ENCODE assay signal across 8 cellular contexts in genomic region chr20:59207742-59208357, GRCh38. TPM values are rescaled to one million over a fixed set of nuclear protein-coding genes. Genes with fewer than 3 reads are reported as not detected.
DNase-seq lines count a peak whose midpoint lies in the region; ATAC-seq and TF ChIP-seq lines count a peak whose summit lies in the region.

No MANE protein-coding gene starts in this region.

- H3K4me1 ChIP-seq in ovary (ENCODE audit: insufficient read depth): no peaks in the 10 kb centered on the region

- 60 to 82% (median 70%) methylated on average over 2 of the region's 2 CpGs for WGBS in ovary, 3 donors

- H3K4me3 Mint-ChIP-seq in T-helper 17 cell: no peak overlapping the region

- H3K27ac ChIP-seq in ovary: no peak overlapping the region

- H3K4me1 Mint-ChIP-seq in T-helper 17 cell: peaks cover 17% of the 10 kb centered on the region

- H3K4me3 ChIP-seq in ovary: no peak overlapping the region

- no peak for TF ChIP-seq POLR2A in ovary (IDR thresholded peaks at IDR 0.05)

- no peak for TF ChIP-seq CTCF in ovary (IDR thresholded peaks at IDR 0.05)

- no peaks in the 10 kb centered on the region for H3K27me3 ChIP-seq in ovary

- DNase-seq in DMS79 (lab: John Stamatoyannopoulos, UW) (peak; percentile 46), T-helper 17 cell (peak; percentile 55 to 79 (median 59)), anterior cingulate cortex (lab: John Stamatoyannopoulos, UW) (peak in 40 of 58 donors; percentile 9 to 73 (median 43)), left kidney (ENCODE audit: low read depth, low spot score) (peak; percentile 60), ovary (no peak)
- DNase-seq in stimulated activated CD8-positive, alpha-beta memory T cell treated with anti-CD3 and anti-CD28 coated beads, Interleukin-2, amount 100 ng/mL, for 1 hour (ENCODE audit: low read depth in 2 of 2): peak; percentile 57 to 70

- H3K27me3 Mint-ChIP-seq in T-helper 17 cell: no peaks in the 10 kb centered on the region

- no peaks in the 10 kb centered on the region for H3K9me3 ChIP-seq in T-helper 17 cell (ENCODE audit: control insufficient read depth, low read length, poor library complexity, severe bottlenecking)
- H3K9me3 ChIP-seq in ovary: no peaks in the 10 kb centered on the region

- H3K36me3 ChIP-seq in ovary: no peaks in the 10 kb centered on the region

- intact Hi-C loops in ovary (cut with DNase I): no loop called here

- H3K36me3 Mint-ChIP-seq in T-helper 17 cell (ENCODE audit: low read depth): peaks cover 4% of the 10 kb centered on the region

- TF ChIP-seq EP300 in ovary (IDR thresholded peaks at IDR 0.05): no peak

- peak overlapping the region; percentile 90 for H3K27ac Mint-ChIP-seq in T-helper 17 cell

- peak; percentile 58 for ATAC-seq in HG03175 (IDR thresholded peaks at IDR 0.05; ENCODE audit: unreplicated experiment)
- ATAC-seq in T-helper 17 cell: peak; percentile 98
- no peak for ATAC-seq in GM18858 (IDR thresholded peaks at IDR 0.05; ENCODE audit: unreplicated experiment)

RNA-seq across cellular contexts. Expression of gene ZNF831, which starts 44.2 kb away (rescaled TPM):
- 10 to 100 TPM; 37.8 to 42.0 TPM for total RNA-seq in T-helper 17 cell
- total RNA-seq in ovary: under 1 TPM in 6 of 7 donors, not detected in 1; 0.05 to 0.36 (median 0.15) TPM
- under 1 TPM; 0.06 to 0.30 TPM for polyA plus RNA-seq in ovary

Comparison
In these comparisons a context has a peak if more than half of its experiments do, and no peak if none do; other contexts are left out.
1. DNase-seq: peak in DMS79 (single experiment), T-helper 17 cell (3 of 3), anterior cingulate cortex (40 of 58), left kidney (single experiment) and stimulated activated CD8-positive, alpha-beta memory T cell treated with anti-CD3 and anti-CD28 coated beads, Interleukin-2, amount 100 ng/mL, for 1 hour (2 of 2); none in ovary (0 of 5).
2. RNA of gene ZNF831, which starts 44.2 kb away (total RNA-seq): 37.8 to 42.0 TPM in T-helper 17 cell; 0.05 to 0.36 TPM in ovary; every median in the first group is over 10 times any median in the second.